ENCODE assay signal across 12 cellular contexts in genomic region chr13:44329041-44329440, GRCh38. TPM values are rescaled to one million over a fixed set of nuclear protein-coding genes. Genes with fewer than 3 reads are reported as not detected.
A peak's percentile ranks its signal among the peaks of the same experiment; 100 is the strongest.
DNase-seq lines count a peak whose midpoint lies in the region; ATAC-seq, FAIRE-seq and TF ChIP-seq lines count a peak whose summit lies in the region.
"Not testable (repeated sequence)": the region's sequence is repeated elsewhere in the genome, so short reads cannot be mapped to it uniquely, and the experiment has no call there.
"Had no signal": no experiment of that assay in that cellular context is flagged by ENCODE, and none has a peak within 500 bp of the region (broad histone marks: within the 10 kb centered on the region; RNA-seq: fewer than 3 reads in every experiment).

No MANE protein-coding gene starts in this region.

- TF ChIP-seq RAD21 in K562 (CRISPR knock-in tag; conservative IDR thresholded peaks at IDR 0.05 in 1 of 2, IDR thresholded peaks at IDR 0.05 in 1 of 2) = not testable (repeated sequence)

- H3K36me3 ChIP-seq in HEK293 (ENCODE audit: control insufficient read depth in 2 of 2, insufficient read depth in 1 of 2, low read length in 2 of 2); K562 (ENCODE audit: control insufficient read depth, insufficient read depth, low read length): not testable (repeated sequence)

- CTCF ChIA-PET in HEK293 (lab: Yijun Ruan, JAX) = interaction anchor here (0.7 kb wide), 2 partner anchors 62 to 1666 kb away, joined by 3 read pairs; no protein-coding TSS in a partner anchor
- CTCF ChIA-PET in K562 (lab: Yijun Ruan, JAX; ENCODE audit: low intra/inter-chr PET ratio) = not testable (repeated sequence)

- not testable (repeated sequence) for H3K4me2 ChIP-seq in K562 (ENCODE audit: insufficient read depth, low read length)

- H3K9me3 ChIP-seq in HEK293 (ENCODE audit: control insufficient read depth, insufficient read depth, low read depth, low read length); K562 (replicated peaks; ENCODE audit: control insufficient read depth, insufficient read depth, low read depth, low read length): not testable (repeated sequence)

- not testable (repeated sequence) for H4K20me1 ChIP-seq in K562 (replicated peaks; ENCODE audit: control insufficient read depth, insufficient read depth, low read length)

- H2AFZ ChIP-seq in K562 (ENCODE audit: low read depth, low read length) = not testable (repeated sequence)

- not testable (repeated sequence) for H3K27ac ChIP-seq in HEK293 (ENCODE audit: extremely low read depth, low read depth, low read length); K562 (ENCODE audit: extremely low read depth, low read depth, low read length)

- not testable (repeated sequence) for FAIRE-seq in K562 (lab: Jason Lieb, UNC)

- intact Hi-C loops in K562 (cut with micrococcal nuclease) = not testable (repeated sequence)

- BruUV-seq in K562 (replicated peaks; lab: Mats Ljungman, UMichigan) = not testable (repeated sequence)

- H3K4me3 ChIP-seq in HEK293 (ENCODE audit: low read depth, low read length); K562: not testable (repeated sequence)

- not testable (repeated sequence) for TF ChIP-seq POLR2A in K562 (conservative IDR thresholded peaks at IDR 0.05)

- in situ Hi-C loops in K562 (cut with MboI) = not testable (repeated sequence)

- H3K27me3 ChIP-seq in K562 (ENCODE audit: control insufficient read depth in 2 of 2, insufficient read depth in 2 of 2, low read length in 2 of 2) = not testable (repeated sequence)

- not testable (repeated sequence) for TF ChIP-seq EP300 in K562 (IDR thresholded peaks at IDR 0.05; ENCODE audit: low read length)

- not testable (repeated sequence) for H3K79me2 ChIP-seq in K562 (ENCODE audit: control insufficient read depth, insufficient read depth, low read length)

- not testable (repeated sequence) for H3K9me1 ChIP-seq in K562 (ENCODE audit: control insufficient read depth, insufficient read depth, low read length)

- not testable (repeated sequence) for DNase-seq in K562 (ENCODE audit: extremely low read depth in 1 of 4, low spot score in 3 of 4)

- not testable (repeated sequence) for ATAC-seq in K562

- not testable (repeated sequence) for H3K9ac ChIP-seq in K562 (ENCODE audit: insufficient read depth in 1 of 2, low read depth in 2 of 2, low read length in 2 of 2)

- POLR2A ChIA-PET in HEK293 (lab: Yijun Ruan, JAX); K562 (lab: Yijun Ruan, JAX): not testable (repeated sequence)

- not testable (repeated sequence) for TF ChIP-seq CTCF in HEK293 (tag by site-specific recombination; IDR thresholded peaks at IDR 0.05); K562 (IDR thresholded peaks at IDR 0.05 in 2 of 3, conservative IDR thresholded peaks at IDR 0.05 in 1 of 3; ENCODE audit: insufficient read depth in 2 of 3, low read depth in 1 of 3, low read length in 3 of 3)

- not testable (repeated sequence) for H3K4me1 ChIP-seq in HEK293 (ENCODE audit: control insufficient read depth, insufficient read depth, low read length); K562 (replicated peaks in 1 of 2; ENCODE audit: control insufficient read depth in 2 of 2, insufficient read depth in 2 of 2, low read length in 2 of 2)

TF ChIP-seq in HEK293, 187 proteins besides CTCF, POLR2A, EP300 and RAD21:
- peak; percentile 98 for TF ChIP-seq ZNF146 (tag by site-specific recombination; IDR thresholded peaks at IDR 0.05)

TF ChIP-seq in K562, 482 proteins besides CTCF, POLR2A, EP300 and RAD21:
- peak; percentile 85 for TF ChIP-seq ZNF146 (CRISPR knock-in tag; IDR thresholded peaks at IDR 0.05; ENCODE audit: unreplicated experiment)

RNA-seq across cellular contexts. Expression of gene SERP2, which starts 44.6 kb away (rescaled TPM):
- total RNA-seq in K562 (2011; cell fraction: chromatin; rRNA removed; ENCODE audit: low replicate concordance) = not detected in 2 replicates
- total RNA-seq in K562 (2011; cell fraction: nucleolus; rRNA removed) = not detected in 2 replicates
- not detected in 2 replicates for total RNA-seq in K562 (2011; cell fraction: nucleoplasm; rRNA removed)
- not detected in 2 replicates for total RNA-seq in K562 (2014; rRNA removed)
- not detected in 2 replicates for total RNA-seq in K562 (2014; rRNA removed; fragmentation: Illumina TruSeq; extraction: Trizol)
- total RNA-seq in K562 (2015; rRNA removed; fragmentation: Illumina TruSeq; extraction: Trizol) = not detected in 2 replicates
- total RNA-seq in K562 (2021) = not detected in 2 replicates
- not detected in 2 replicates for polyA plus RNA-seq in K562 (2011; rRNA removed)
- not detected in 2 replicates for polyA plus RNA-seq in K562 (2011; cell fraction: cytosol; rRNA removed)
- not detected in 2 replicates for polyA plus RNA-seq in K562 (2011; cell fraction: nucleus; rRNA removed)
- not detected in 2 replicates for polyA plus RNA-seq in K562 (2012)
- not detected in 2 replicates for polyA plus RNA-seq in K562 (2014; fragmentation: Illumina TruSeq; extraction: Trizol)
- not detected for polyA plus RNA-seq in K562 (2014; fragmentation: Nextera tagmentation; extraction: Ambion mirVana)
- polyA plus RNA-seq in K562 (2014; rRNA removed) = 0.13 TPM in 1 of 2 replicates, not detected in the other
- not detected in 2 replicates for polyA minus RNA-seq in K562 (2011; rRNA and poly(A)+ RNA removed)
- not detected in 2 replicates for polyA minus RNA-seq in K562 (2011; cell fraction: cytosol; rRNA and poly(A)+ RNA removed)
- polyA minus RNA-seq in K562 (2011; cell fraction: nucleus; rRNA and poly(A)+ RNA removed) = not detected in 2 replicates
- total RNA-seq: A172; B cell; Caco-2; Calu3; CD4-positive, alpha-beta memory T cell; CD4-positive, alpha-beta T cell; CD4-positive, CD25-positive, alpha-beta regulatory T cell; CD8-positive, alpha-beta T cell had no signal
- polyA plus RNA-seq: A549; CD14-positive monocyte; CD4-positive, alpha-beta memory T cell had no signal
